Comparison of ENCODE assay signal across 8 cellular contexts in genomic region chr5:59813761-59814562, GRCh38.
DNase-seq lines count a peak whose midpoint lies in the region; ATAC-seq and TF ChIP-seq lines count a peak whose summit lies in the region.

No MANE protein-coding gene starts in this region.

- H2BK12ac ChIP-seq in mesenchymal stem cell (ENCODE audit: low read length in 2 of 2): no peak overlapping the region

- H4K91ac ChIP-seq in mesenchymal stem cell (ENCODE audit: low read length): no peak overlapping the region

- peak overlapping the region; percentile 59; the same call in 1 of the 2 replicates for H3K4me2 ChIP-seq in OCI-LY3 (ENCODE audit: low read length)
- no peak overlapping the region for H3K4me2 ChIP-seq in mesenchymal stem cell (ENCODE audit: low read length, poor library complexity, severe bottlenecking)

- peaks cover 3% of the 10 kb centered on the region; the same call in 1 of the 2 replicates for H3K27me3 ChIP-seq in OCI-LY3 (ENCODE audit: low read depth, low read length)
- peaks cover 18 to 34% of the 10 kb centered on the region in 2 experiments for H3K27me3 ChIP-seq in mesenchymal stem cell (ENCODE audit: control insufficient read depth in 1 of 2, insufficient read depth in 1 of 2, low read length in 2 of 2)

- H3K9ac ChIP-seq in OCI-LY3 (ENCODE audit: low read length): no peak overlapping the region
- no peak overlapping the region for H3K9ac ChIP-seq in mesenchymal stem cell (ENCODE audit: low read length)

- H2BK5ac ChIP-seq in mesenchymal stem cell (ENCODE audit: low read depth, low read length, poor library complexity, severe bottlenecking): no peak overlapping the region

- H3K79me1 ChIP-seq in mesenchymal stem cell (replicated peaks; ENCODE audit: low read length, poor library complexity, severe bottlenecking): no peaks in the 10 kb centered on the region

- no peak overlapping the region for H3K23ac ChIP-seq in mesenchymal stem cell (ENCODE audit: low read length in 2 of 2)

- DNase-seq in DMS153 (lab: John Stamatoyannopoulos, UW) (peak; percentile 27), HT-29 (ENCODE audit: low spot score) (peak; percentile 87), cerebellum (ENCODE audit: low spot score) (peak; percentile 15), mesenchymal stem cell (peak; percentile 82)

- no peak overlapping the region for H2BK15ac ChIP-seq in mesenchymal stem cell (ENCODE audit: low read depth, poor library complexity, severe bottlenecking)

- H4K8ac ChIP-seq in mesenchymal stem cell (ENCODE audit: low read length): no peak overlapping the region

- no peak overlapping the region for H2AK5ac ChIP-seq in mesenchymal stem cell (ENCODE audit: low read length, severe bottlenecking)

- H3K4ac ChIP-seq in mesenchymal stem cell (ENCODE audit: low read depth in 1 of 2, low read length in 2 of 2): no peak overlapping the region

- H3K27ac ChIP-seq in OCI-LY3 (ENCODE audit: low read length) (no peak overlapping the region), mesenchymal stem cell (ENCODE audit: low read length, poor library complexity, severe bottlenecking) (no peak overlapping the region)

- 43% methylated on average over 6 of the region's 8 CpGs for WGBS in mesenchymal stem cell

- H3K14ac ChIP-seq in mesenchymal stem cell (ENCODE audit: low read length in 2 of 2): no peak overlapping the region

- TF ChIP-seq CTCF in OCI-LY3 (IDR thresholded peaks at IDR 0.05; ENCODE audit: low read depth, low read length): peak; percentile 59

- H3K4me1 ChIP-seq in OCI-LY3 (ENCODE audit: low read length) (0 out of 2 replicates have a peak, but pooled peaks cover 3% of the 10 kb centered on the region), mesenchymal stem cell (ENCODE audit: control insufficient read depth, insufficient read depth, low read depth, low read length) (no peaks in the 10 kb centered on the region)

- H4K20me1 ChIP-seq in OCI-LY3 (ENCODE audit: insufficient read depth, low read length): no peaks in the 10 kb centered on the region

- peak; percentile 78 for ATAC-seq in GM19395 (IDR thresholded peaks at IDR 0.05; ENCODE audit: unreplicated experiment)
- no peak for ATAC-seq in HG03097 (IDR thresholded peaks at IDR 0.05; ENCODE audit: low FRiP score, unreplicated experiment)
- no peak for ATAC-seq in HG03571 (IDR thresholded peaks at IDR 0.05; ENCODE audit: unreplicated experiment)

- no peak overlapping the region for H2BK120ac ChIP-seq in mesenchymal stem cell (ENCODE audit: low read depth, low read length)

- no peaks in the 10 kb centered on the region for H3K79me2 ChIP-seq in OCI-LY3 (ENCODE audit: low read length)

- H3K18ac ChIP-seq in mesenchymal stem cell (ENCODE audit: low read depth in 1 of 2, low read length in 2 of 2): no peak overlapping the region

- peak overlapping the region; percentile 40; the same call in 1 of the 2 replicates for H3K4me3 ChIP-seq in OCI-LY3 (ENCODE audit: low read length)
- no peak overlapping the region for H3K4me3 ChIP-seq in mesenchymal stem cell (ENCODE audit: insufficient read depth in 1 of 2, low read depth in 1 of 2, low read length in 2 of 2)

- 0 out of 2 replicates have a peak overlapping the region, but pooled peaks have one; percentile 33 for H2AFZ ChIP-seq in OCI-LY3 (ENCODE audit: low read depth, low read length)
- H2AFZ ChIP-seq in mesenchymal stem cell (ENCODE audit: low read depth, low read length): no peak overlapping the region

- H3K36me3 ChIP-seq in OCI-LY3 (replicated peaks; ENCODE audit: low read depth, low read length) (no peaks in the 10 kb centered on the region), mesenchymal stem cell (ENCODE audit: control insufficient read depth in 1 of 2, insufficient read depth in 2 of 2, low read depth in 1 of 2, low read length in 2 of 2) (no peaks in the 10 kb centered on the region)

- no peaks in the 10 kb centered on the region for H3K9me3 ChIP-seq in OCI-LY3 (ENCODE audit: insufficient read depth, low read length)
- H3K9me3 ChIP-seq in mesenchymal stem cell (ENCODE audit: control insufficient read depth, low read length): no peaks in the 10 kb centered on the region

Comparison
In these comparisons a context has a peak if more than half of its experiments do, and no peak if none do; other contexts are left out.
1. DNase-seq: peak in every context shown above with its lines; median percentile 87 in HT-29; 82 in mesenchymal stem cell; 27 in DMS153; 15 in cerebellum.